18 cellular contexts compared by ENCODE assay signal in genomic region chr6:95959291-95959690, GRCh38. TPM values are rescaled to one million over a fixed set of nuclear protein-coding genes. Genes with fewer than 3 reads are reported as not detected.
"Had no signal": no experiment of that assay in that cellular context is flagged by ENCODE, and none has a peak within 500 bp of the region (broad histone marks: within the 10 kb centered on the region; RNA-seq: fewer than 3 reads in every experiment).

No MANE protein-coding gene starts in this region.

- DNase-seq: left ventricle myocardium inferior; naive thymus-derived CD8-positive, alpha-beta T cell; pancreas; psoas muscle; right lobe of liver; stimulated activated CD4-positive, alpha-beta T cell treated with anti-CD3 and anti-CD28 coated beads, Interleukin-1b, Interleukin-23, amount 100 ng/mL, for 48 hours; stimulated activated CD4-positive, alpha-beta T cell treated with anti-CD3 and anti-CD28 coated beads, Interleukin-2, amount 100 ng/mL, for 48 hours; stimulated activated CD4-positive, alpha-beta T cell treated with anti-CD3 and anti-CD28 coated beads, Interleukin-4, amount 100 ng/mL, for 4 hours; stimulated activated CD8-positive, alpha-beta memory T cell treated with anti-CD3 and anti-CD28 coated beads, Interleukin-4, amount 100 ng/mL, for 48 hours; stimulated activated naive CD4-positive, alpha-beta T cell treated with Interleukin-2 at 50 U/mL for 16 hours; stimulated activated naive CD8-positive, alpha-beta T cell treated with anti-CD3 and anti-CD28 coated beads, Interleukin-15, amount 100 ng/mL, for 72 hours; testis; thyroid gland; transverse colon; upper lobe of right lung had no signal

- H3K4me1 ChIP-seq: left ventricle myocardium inferior, pancreas, psoas muscle, right atrium auricular region, right lobe of liver, testis, thyroid gland, transverse colon, upper lobe of right lung had no signal

- H3K4me3 ChIP-seq: left ventricle myocardium inferior, lung, pancreas, psoas muscle, right atrium auricular region, right lobe of liver, smooth muscle cell, testis, thyroid gland, transverse colon, upper lobe of right lung had no signal

- H3K9me3 ChIP-seq: pancreas, psoas muscle, right atrium auricular region, right lobe of liver, testis, thyroid gland, transverse colon, upper lobe of right lung had no signal

- H3K36me3 ChIP-seq: left ventricle myocardium inferior, pancreas, right atrium auricular region, right lobe of liver, thyroid gland, transverse colon, upper lobe of right lung had no signal

- H3K27me3 ChIP-seq: pancreas, right atrium auricular region, right lobe of liver, testis, thyroid gland, transverse colon, upper lobe of right lung had no signal

- H3K4me2 ChIP-seq: smooth muscle cell had no signal

- H3K27ac ChIP-seq: left ventricle myocardium inferior, pancreas, psoas muscle, right atrium auricular region, right lobe of liver, testis, thyroid gland, transverse colon, upper lobe of right lung had no signal

RNA-seq across cellular contexts. Expression of gene FUT9, which starts 56.5 kb away (rescaled TPM):
- polyA plus RNA-seq: naive thymus-derived CD8-positive, alpha-beta T cell; smooth muscle cell had no signal
